In the genomic region with DNA sequence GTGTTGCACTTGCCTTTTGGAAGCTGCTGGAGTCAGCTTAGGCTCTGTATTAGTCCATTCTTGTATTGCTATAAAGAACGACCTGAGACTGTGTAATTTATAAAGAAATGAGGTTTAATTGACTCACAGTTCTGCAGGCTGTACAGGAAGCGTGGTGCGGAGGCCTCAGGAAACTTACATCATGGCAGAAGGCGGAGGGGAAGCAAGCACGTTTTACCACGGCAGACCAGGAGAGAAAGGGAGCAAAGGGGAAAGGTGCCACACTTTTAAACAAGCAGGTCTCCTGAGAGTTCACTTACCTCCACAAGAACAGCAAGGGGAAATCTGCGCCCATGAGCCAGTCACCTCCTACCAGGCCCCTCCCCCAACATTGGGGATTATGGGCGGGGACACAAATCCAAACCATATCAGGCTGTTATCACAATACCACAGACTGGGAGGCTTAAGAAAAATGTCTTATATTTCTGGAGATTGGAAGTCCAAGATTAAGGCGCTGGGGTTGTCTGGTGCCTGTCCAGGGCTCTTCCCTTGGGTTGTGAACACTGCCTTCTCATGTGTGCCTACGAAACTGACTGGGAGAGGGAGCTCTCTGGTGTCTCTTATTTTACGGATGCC, we compare ENCODE assay signal across 20 cellular contexts.
DNase-seq lines count a peak whose midpoint lies in the region; ATAC-seq and FAIRE-seq lines count a peak whose summit lies in the region.
"Had no signal": no experiment of that assay in that cellular context is flagged by ENCODE, and none has a peak within 500 bp of the region (broad histone marks: within the 10 kb centered on the region; RNA-seq: fewer than 3 reads in every experiment).

No MANE protein-coding gene starts in this region.

- H3K4me3 ChIP-seq in BLaER1 treated with 17β-estradiol and CSF1 and Interleukin-3, amounts not matched to agents 10 nM and 100 nM: peak overlapping the region in 4 of 10 experiments; percentile 0 to 32 (median 16); a peak in 2 of 20 replicates
- H3K4me3 ChIP-seq: breast epithelium, mucosa of descending colon, suprapubic skin had no signal

- no peak for FAIRE-seq in HTR-8/SVneo (lab: Jason Lieb, UNC)
- FAIRE-seq: small intestine had no signal

- no peaks in the 10 kb centered on the region for H3K9me3 ChIP-seq in BLaER1 treated with 17β-estradiol and CSF1 and Interleukin-3, amounts not matched to agents 10 nM and 100 nM (replicated peaks in 1 of 11)
- H3K9me3 ChIP-seq: breast epithelium, mucosa of descending colon, SK-N-SH, suprapubic skin had no signal

- peak overlapping the region in 10 of 11 experiments; percentile 63 to 84 (median 78); a peak in 19 of 22 replicates for H3K27ac ChIP-seq in BLaER1 treated with 17β-estradiol and CSF1 and Interleukin-3, amounts not matched to agents 10 nM and 100 nM
- H3K27ac ChIP-seq: 22Rv1, breast epithelium, parathyroid adenoma, suprapubic skin had no signal

- H3K4me2 ChIP-seq in BLaER1 treated with 17β-estradiol and CSF1 and Interleukin-3, amounts not matched to agents 10 nM and 100 nM: peak overlapping the region; percentile 66 to 98 (median 82)
- H3K4me2 ChIP-seq: SK-N-SH had no signal

- DNase-seq in NCI-H82 (lab: John Stamatoyannopoulos, UW) (peak; percentile 33), NCI-H82 treated with DMSO at 0.1 percent for 48 hours (lab: John Stamatoyannopoulos, UW; ENCODE audit: unreplicated experiment) (no peak), NOMO-1 treated with DMSO at 0.1 percent for 48 hours (lab: John Stamatoyannopoulos, UW; ENCODE audit: unreplicated experiment) (peak; percentile 24), amniotic epithelial cell (ENCODE audit: low read depth) (peak; percentile 13), HTR-8/SVneo (ENCODE audit: insufficient read length, low spot score) (no peak), HPDE6-E6E7 (ENCODE audit: extremely low spot score) (no peak)
- DNase-seq: activated effector memory CD4-positive, alpha-beta T cell treated with Interleukin-2 at 50 U/mL for 16 hours; HFFc6; left colon; mucosa of descending colon; NCI-H1694; PC-3; small intestine had no signal

- peak overlapping the region in 9 of 11 experiments; percentile 42 to 68 (median 59); a peak in 17 of 22 replicates for H3K9ac ChIP-seq in BLaER1 treated with 17β-estradiol and CSF1 and Interleukin-3, amounts not matched to agents 10 nM and 100 nM
- H3K9ac ChIP-seq: parathyroid adenoma, SK-N-SH had no signal

- no peak for ATAC-seq in GM18907 (IDR thresholded peaks at IDR 0.05; ENCODE audit: unreplicated experiment)
- ATAC-seq: left colon, mucosa of descending colon, PC-3 had no signal

- H3K36me3 ChIP-seq in BLaER1 treated with 17β-estradiol and CSF1 and Interleukin-3, amounts not matched to agents 10 nM and 100 nM: peaks cover 0 to 14% (median under 1%) of the 10 kb centered on the region in 11 experiments; a peak in 11 of 22 replicates
- H3K36me3 ChIP-seq: breast epithelium had no signal

- peaks cover 63 to 87% (median 84%) of the 10 kb centered on the region in 10 experiments for H3K4me1 ChIP-seq in BLaER1 treated with 17β-estradiol and CSF1 and Interleukin-3, amounts not matched to agents 10 nM and 100 nM
- H3K4me1 ChIP-seq: breast epithelium, parathyroid adenoma had no signal

- peaks cover 0 to 4% (median 0%) of the 10 kb centered on the region in 11 experiments; a peak in 2 of 22 replicates for H4K20me1 ChIP-seq in BLaER1 treated with 17β-estradiol and CSF1 and Interleukin-3, amounts not matched to agents 10 nM and 100 nM

- no peaks in the 10 kb centered on the region for H3K27me3 ChIP-seq in BLaER1 treated with 17β-estradiol and CSF1 and Interleukin-3, amounts not matched to agents 10 nM and 100 nM
- H3K27me3 ChIP-seq: breast epithelium, suprapubic skin had no signal

Comparison
In these comparisons a context has a peak if more than half of its experiments do, and no peak if none do; other contexts are left out.
1. DNase-seq: peak in NCI-H82 (single experiment), NOMO-1 treated with DMSO at 0.1 percent for 48 hours (single experiment) and amniotic epithelial cell (single experiment); none in NCI-H82 treated with DMSO at 0.1 percent for 48 hours (single experiment), HTR-8/SVneo (single experiment) and HPDE6-E6E7 (single experiment).